In genomic region chr22:43186272-43187170, GRCh38 we compare ENCODE assay signal across 8 cellular contexts. TPM values are rescaled to one million over a fixed set of nuclear protein-coding genes. Genes with fewer than 3 reads are reported as not detected.
DNase-seq lines count a peak whose midpoint lies in the region; ATAC-seq lines count a peak whose summit lies in the region.

TTLL12 (minus strand) TSS chr22:43187134; CDS start chr22:43187069, 65 bp downstream.

- no peaks in the 10 kb centered on the region for H3K27me3 Mint-ChIP-seq in activated CD4-positive, alpha-beta memory T cell treated with anti-CD3 and anti-CD28 coated beads for 36 hours
- no peaks in the 10 kb centered on the region for H3K27me3 Mint-ChIP-seq in memory B cell

- intact Hi-C loops in activated CD4-positive, alpha-beta memory T cell treated with anti-CD3 and anti-CD28 coated beads for 36 hours (cut with micrococcal nuclease), result loop anchor here (2.0 to 10.0 kb wide), 3 partner anchors 34 to 330 kb away; partner anchors contain the start of genes ARFGAP3 and TSPO

- H3K4me3 ChIP-seq in GM23248, result peak within 1 kb of the TSS; percentile 78
- H3K4me3 ChIP-seq in effector memory CD4-positive, alpha-beta T cell (ENCODE audit: insufficient read depth, low read depth, low read length, poor library complexity, severe bottlenecking), result peak within 1 kb of the TSS; percentile 50

- peak within 1 kb of the TSS; percentile 98 for H2AFZ ChIP-seq in GM23248

- peaks cover 4% of the 10 kb centered on the region for H3K4me1 ChIP-seq in GM23248 (ENCODE audit: insufficient read depth)
- peaks cover 12% of the 10 kb centered on the region for H3K4me1 ChIP-seq in effector memory CD4-positive, alpha-beta T cell (ENCODE audit: control insufficient read depth, insufficient read depth, low read length, poor library complexity, severe bottlenecking)

- H3K27ac Mint-ChIP-seq in activated CD4-positive, alpha-beta memory T cell treated with anti-CD3 and anti-CD28 coated beads for 36 hours, result peak within 1 kb of the TSS; percentile 93
- peak within 1 kb of the TSS; percentile 94 for H3K27ac Mint-ChIP-seq in memory B cell

- no peaks in the 10 kb centered on the region for H3K36me3 ChIP-seq in GM23248 (ENCODE audit: low read depth)
- no peaks in the 10 kb centered on the region for H3K36me3 ChIP-seq in effector memory CD4-positive, alpha-beta T cell (ENCODE audit: control insufficient read depth, insufficient read depth, low read length)

- peaks cover 21% of the 10 kb centered on the region for H3K4me1 Mint-ChIP-seq in activated CD4-positive, alpha-beta memory T cell treated with anti-CD3 and anti-CD28 coated beads for 36 hours (ENCODE audit: low read depth)
- peaks cover 6% of the 10 kb centered on the region for H3K4me1 Mint-ChIP-seq in memory B cell

- H3K79me2 ChIP-seq in GM23248 (ENCODE audit: insufficient read depth), result peaks cover 26% of the 10 kb centered on the region

- ATAC-seq in memory B cell (ENCODE audit: low read depth), result peak; percentile 40

- peak; percentile 43 for DNase-seq in G401 (ENCODE audit: low spot score)
- peak; percentile 83 for DNase-seq in GM23248
- DNase-seq in NCI-H1105 (lab: John Stamatoyannopoulos, UW), result peak; percentile 8
- peak; percentile 66 for DNase-seq in activated CD4-positive, alpha-beta memory T cell treated with anti-CD3 and anti-CD28 coated beads for 36 hours
- DNase-seq in effector memory CD4-positive, alpha-beta T cell, result peak; percentile 36 to 62 (median 58)
- DNase-seq in memory B cell (ENCODE audit: low spot score in 2 of 2), result peak; percentile 32 to 62
- peak; percentile 23 to 51 (median 43) for DNase-seq in stimulated activated CD4-positive, alpha-beta T cell treated with anti-CD3 and anti-CD28 coated beads, TNF-alpha, amount 100 ng/mL, for 24 hours (ENCODE audit: low read depth in 3 of 3)
- DNase-seq in NCI-H128 (lab: John Stamatoyannopoulos, UW; ENCODE audit: unreplicated experiment), result no peak

- CTCF ChIA-PET in activated CD4-positive, alpha-beta memory T cell treated with anti-CD3 and anti-CD28 coated beads for 36 hours (lab: Charles Lee), result interaction anchor here (1.2 to 1.8 kb wide), 5 partner anchors 14 to 807 kb away, joined by 3 to 9 read pairs (median 5); no protein-coding TSS in a partner anchor

- no peaks in the 10 kb centered on the region for H3K9me3 ChIP-seq in GM23248 (ENCODE audit: low read depth)
- H3K9me3 ChIP-seq in effector memory CD4-positive, alpha-beta T cell (ENCODE audit: control insufficient read depth, low read length), result no peaks in the 10 kb centered on the region

- peak within 1 kb of the TSS; percentile 90 for H3K4me2 ChIP-seq in GM23248 (ENCODE audit: unreplicated experiment)

- WGBS in GM23248 (ENCODE audit: low coverage in 1 of 2, low lambda C conversion rate in 2 of 2, missing lambda C conversion rate in 2 of 2), 2 experiments, result 1 to 3% methylated on average over 53 to 71 of the region's 87 CpGs

- POLR2A ChIA-PET in activated CD4-positive, alpha-beta memory T cell treated with anti-CD3 and anti-CD28 coated beads for 36 hours (lab: Charles Lee), result interaction anchor here (1.2 to 1.8 kb wide), 3 partner anchors 34 to 538 kb away, joined by 3 to 8 read pairs (median 4); partner anchors contain the start of gene TSPO

- peak within 1 kb of the TSS; percentile 81 for H3K9ac ChIP-seq in GM23248

- peaks cover 6% of the 10 kb centered on the region; the same call in 1 of the 2 replicates for H3F3A ChIP-seq in GM23248 (ENCODE audit: insufficient read depth)

- H4K20me1 ChIP-seq in GM23248 (ENCODE audit: insufficient read depth), result no peaks in the 10 kb centered on the region

- in situ Hi-C loops in G401 (cut with HindIII; ENCODE audit: low sequenced_read_pairs) (no loop called here), GM23248 (cut with MboI) (no loop called here)

- peaks cover 8% of the 10 kb centered on the region for H3K36me3 Mint-ChIP-seq in activated CD4-positive, alpha-beta memory T cell treated with anti-CD3 and anti-CD28 coated beads for 36 hours
- peaks cover 1% of the 10 kb centered on the region for H3K36me3 Mint-ChIP-seq in memory B cell

- peaks cover 2% of the 10 kb centered on the region for H3K9me3 Mint-ChIP-seq in activated CD4-positive, alpha-beta memory T cell treated with anti-CD3 and anti-CD28 coated beads for 36 hours
- peaks cover 2% of the 10 kb centered on the region for H3K9me3 Mint-ChIP-seq in memory B cell

- H3K4me3 Mint-ChIP-seq in activated CD4-positive, alpha-beta memory T cell treated with anti-CD3 and anti-CD28 coated beads for 36 hours, result peak within 1 kb of the TSS; percentile 84
- peak within 1 kb of the TSS; percentile 78 for H3K4me3 Mint-ChIP-seq in memory B cell

- H3K27ac ChIP-seq in GM23248, result peak within 1 kb of the TSS; percentile 91
- H3K27ac ChIP-seq in effector memory CD4-positive, alpha-beta T cell (ENCODE audit: insufficient read depth, low read length, poor library complexity, severe bottlenecking), result peak within 1 kb of the TSS; percentile 98

- H3K9me2 ChIP-seq in GM23248 (ENCODE audit: insufficient read depth), result no peaks in the 10 kb centered on the region

- no peaks in the 10 kb centered on the region for H3K27me3 ChIP-seq in GM23248 (replicated peaks; ENCODE audit: insufficient read depth)
- H3K27me3 ChIP-seq in effector memory CD4-positive, alpha-beta T cell (replicated peaks; ENCODE audit: control insufficient read depth, insufficient read depth, low read length, poor library complexity, severe bottlenecking), result no peaks in the 10 kb centered on the region

RNA-seq across cellular contexts. Expression of gene TTLL12, which starts in this region (rescaled TPM):
- total RNA-seq in G401 (2014; rRNA removed; shearing (Covaris generic)), result 80.9 and 97.9 TPM in 2 replicates
- 42.8 and 43.9 TPM in 2 replicates for total RNA-seq in GM23248 (2014; rRNA removed; shearing (Covaris generic))
- 28.1 and 29.5 TPM in 2 replicates for polyA plus RNA-seq in GM23248 (2016; fragmentation: Nextera tagmentation; extraction: Ambion mirVana)
- total RNA-seq in activated CD4-positive, alpha-beta memory T cell treated with anti-CD3 and anti-CD28 coated beads for 36 hours, result 10 to 100 TPM; 64.4 to 67.0 TPM
